In the genomic region with DNA sequence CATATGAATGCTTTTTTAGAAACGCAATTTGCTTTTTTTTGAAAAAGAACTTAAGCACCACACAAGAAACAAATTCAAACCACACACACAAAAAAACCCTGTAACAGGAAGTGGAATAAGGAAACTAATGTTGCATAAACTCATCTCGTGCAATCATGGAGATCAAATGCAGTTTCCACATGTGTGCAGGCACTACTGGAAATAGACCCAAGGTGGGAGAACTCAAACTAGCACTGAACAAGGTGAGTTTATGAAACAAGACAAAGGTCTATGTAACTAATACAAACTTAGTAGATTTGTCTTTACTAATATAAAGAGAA, we compare ENCODE assay signal across 11 cellular contexts. TPM values are rescaled to one million over a fixed set of nuclear protein-coding genes. Genes with fewer than 3 reads are reported as not detected.
DNase-seq lines count a peak whose midpoint lies in the region; ATAC-seq and TF ChIP-seq lines count a peak whose summit lies in the region.
"Had no signal": no experiment of that assay in that cellular context is flagged by ENCODE, and none has a peak within 500 bp of the region (broad histone marks: within the 10 kb centered on the region; RNA-seq: fewer than 3 reads in every experiment).

No MANE protein-coding gene starts in this region.

- H3K4me2 ChIP-seq in GM23338 (peak overlapping the region; percentile 39; the same call in 1 of the 2 replicates), OCI-LY1 (ENCODE audit: low read length) (peak overlapping the region; percentile 40)

- H3K27me3 Mint-ChIP-seq in GM23338 (ENCODE audit: insufficient read depth, low read depth, poor library complexity), result peaks cover 5% of the 10 kb centered on the region

- H3K9me2 ChIP-seq in GM23338 (ENCODE audit: insufficient read depth) (no peaks in the 10 kb centered on the region), OCI-LY1 (ENCODE audit: low read depth, low read length) (no peaks in the 10 kb centered on the region)

- peaks cover 7% of the 10 kb centered on the region; the same call in 1 of the 2 replicates for H3K79me2 ChIP-seq in GM23338 (replicated peaks; ENCODE audit: insufficient read depth)
- H3K79me2 ChIP-seq in OCI-LY1 (ENCODE audit: insufficient read depth, low read length), result peaks cover 79% of the 10 kb centered on the region

- H3K36me3 Mint-ChIP-seq in GM23338 (ENCODE audit: low read depth), result peaks cover 22% of the 10 kb centered on the region

- peak overlapping the region; percentile 4; the same call in 1 of the 2 replicates for H3K9ac ChIP-seq in OCI-LY1 (ENCODE audit: low read length)

- intact Hi-C loops in left colon (cut with DNase I, micrococcal nuclease), result no loop called here

- H3K4me3 ChIP-seq in GM23338, result no peak overlapping the region
- H3K4me3 ChIP-seq in OCI-LY1 (ENCODE audit: low read depth, low read length, poor library complexity, severe bottlenecking), result peak overlapping the region; percentile 7
- H3K4me3 ChIP-seq: left ventricle myocardium inferior had no signal

- no peaks in the 10 kb centered on the region for H3K27me3 ChIP-seq in GM23338 (ENCODE audit: insufficient read depth)
- no peaks in the 10 kb centered on the region for H3K27me3 ChIP-seq in OCI-LY1 (ENCODE audit: insufficient read depth, low read length)

- H2AFZ ChIP-seq in GM23338 (no peak overlapping the region), OCI-LY1 (ENCODE audit: low read length) (no peak overlapping the region)

- H3F3A ChIP-seq in GM23338 (replicated peaks; ENCODE audit: low read depth) (no peaks in the 10 kb centered on the region), OCI-LY1 (ENCODE audit: insufficient read depth, low read length) (no peaks in the 10 kb centered on the region; the same call in 1 of the 2 replicates)

- H3K4me1 ChIP-seq in GM23338 (ENCODE audit: insufficient read depth), result peaks cover 24% of the 10 kb centered on the region
- peaks cover 24% of the 10 kb centered on the region for H3K4me1 ChIP-seq in OCI-LY1 (ENCODE audit: insufficient read depth, low read length, severe bottlenecking)

- no peak for DNase-seq in GM23338 (ENCODE audit: low spot score)
- DNase-seq in left colon, result no peak
- DNase-seq in NCI-H774 (lab: John Stamatoyannopoulos, UW), result no peak
- no peak for DNase-seq in activated CD8-positive, alpha-beta memory T cell treated with anti-CD3 and anti-CD28 coated beads, Interleukin-2, amount 50 U/mL, for 48 hours
- no peak for DNase-seq in G401 (ENCODE audit: low spot score)
- DNase-seq in NCI-H1417 (lab: John Stamatoyannopoulos, UW), result no peak
- DNase-seq: IMR-90, left ventricle myocardium inferior had no signal

- H3K27ac ChIP-seq in GM23338 (ENCODE audit: low read depth), result no peak overlapping the region
- peak overlapping the region; percentile 72 for H3K27ac ChIP-seq in OCI-LY1 (ENCODE audit: low read depth, low read length, poor library complexity, severe bottlenecking)
- H3K27ac ChIP-seq: left ventricle myocardium inferior had no signal

- peaks cover 14% of the 10 kb centered on the region; the same call in 2 of the 3 replicates for H3K9me3 Mint-ChIP-seq in GM23338

- no peak for TF ChIP-seq CTCF in GM23338 (conservative IDR thresholded peaks at IDR 0.05; ENCODE audit: low read depth in 2 of 2)
- no peak for TF ChIP-seq CTCF in OCI-LY1 (IDR thresholded peaks at IDR 0.05; ENCODE audit: low read length)

- H3K36me3 ChIP-seq in GM23338 (ENCODE audit: insufficient read depth), result no peaks in the 10 kb centered on the region
- peaks cover 57% of the 10 kb centered on the region for H3K36me3 ChIP-seq in OCI-LY1 (ENCODE audit: insufficient read depth, low read length)
- H3K36me3 ChIP-seq: left ventricle myocardium inferior had no signal

- 0 out of 2 replicates have a peak overlapping the region, but pooled peaks have one; percentile 10 for H3K27ac Mint-ChIP-seq in GM23338

- H3K4me3 Mint-ChIP-seq in GM23338, result no peak overlapping the region

- no peaks in the 10 kb centered on the region for H3K9me3 ChIP-seq in OCI-LY1 (ENCODE audit: low read length)

- H3K4me1 Mint-ChIP-seq in GM23338, result peaks cover 26% of the 10 kb centered on the region

- 0 out of 2 replicates have a peak, but pooled peaks cover 7% of the 10 kb centered on the region for H4K20me1 ChIP-seq in GM23338 (replicated peaks; ENCODE audit: insufficient read depth)
- H4K20me1 ChIP-seq in OCI-LY1 (ENCODE audit: insufficient read depth, low read length), result no peaks in the 10 kb centered on the region

- in situ Hi-C loops in G401 (cut with HindIII; ENCODE audit: low sequenced_read_pairs), result no loop called here

- ATAC-seq in GM18502 (IDR thresholded peaks at IDR 0.05; ENCODE audit: poor library complexity, unreplicated experiment) (peak; percentile 69), GM23338 (no peak), left colon (peak; percentile 27)

TF ChIP-seq in GM23338, 12 proteins besides CTCF, POLR2A, EP300 and RAD21 (continues in another document):
- TF ChIP-seq ZNF462 (CRISPR knock-in tag; IDR thresholded peaks at IDR 0.05), result no peak
- no peak for TF ChIP-seq CREB1 (CRISPR knock-in tag; IDR thresholded peaks at IDR 0.05; ENCODE audit: low read depth)
- no peak for TF ChIP-seq NANOG (IDR thresholded peaks at IDR 0.05; ENCODE audit: borderline replicate concordance)
- no peak for TF ChIP-seq JUNB (IDR thresholded peaks at IDR 0.05; ENCODE audit: unreplicated experiment)
- TF ChIP-seq EZH2phosphoT487 (IDR thresholded peaks at IDR 0.05; ENCODE audit: unreplicated experiment), result no peak
- TF ChIP-seq POLR2AphosphoS5 (IDR thresholded peaks at IDR 0.05; ENCODE audit: low read depth), result no peak
- TF ChIP-seq STAT1 (IDR thresholded peaks at IDR 0.05; ENCODE audit: unreplicated experiment), result no peak

RNA-seq across cellular contexts. Expression of gene NIN, which starts 17.5 kb away (rescaled TPM):
- 12.9 and 17.4 TPM in 2 replicates for total RNA-seq in GM23338 (2014; rRNA removed; shearing (Covaris generic))
- polyA plus RNA-seq in GM23338 (2016; fragmentation: Nextera tagmentation; extraction: Ambion mirVana), result 6.2 and 7.4 TPM in 2 replicates
- 10 to 100 TPM; 21.0 to 24.7 TPM for total RNA-seq in left colon
- 0.37 and 3.6 TPM in 2 replicates for total RNA-seq in G401 (2014; rRNA removed; shearing (Covaris generic))

RNA-seq across cellular contexts. Expression of gene ABHD12B, which starts 58.3 kb away (rescaled TPM):
- 9.0 and 13.4 TPM in 2 replicates for total RNA-seq in GM23338 (2014; rRNA removed; shearing (Covaris generic))
- 52.8 and 56.9 TPM in 2 replicates for polyA plus RNA-seq in GM23338 (2016; fragmentation: Nextera tagmentation; extraction: Ambion mirVana)
- total RNA-seq in left colon, result 10 to 100 TPM in 1 of 2 donors, 1 to 10 TPM in 1; 3.9 to 12.7 TPM
- not detected in 2 replicates for total RNA-seq in G401 (2014; rRNA removed; shearing (Covaris generic))
- total RNA-seq: bronchial epithelial cell, left ventricle myocardium inferior had no signal
- polyA plus RNA-seq: IMR-90 had no signal
